Comparison of ENCODE assay signal across 20 cellular contexts in the genomic region with DNA sequence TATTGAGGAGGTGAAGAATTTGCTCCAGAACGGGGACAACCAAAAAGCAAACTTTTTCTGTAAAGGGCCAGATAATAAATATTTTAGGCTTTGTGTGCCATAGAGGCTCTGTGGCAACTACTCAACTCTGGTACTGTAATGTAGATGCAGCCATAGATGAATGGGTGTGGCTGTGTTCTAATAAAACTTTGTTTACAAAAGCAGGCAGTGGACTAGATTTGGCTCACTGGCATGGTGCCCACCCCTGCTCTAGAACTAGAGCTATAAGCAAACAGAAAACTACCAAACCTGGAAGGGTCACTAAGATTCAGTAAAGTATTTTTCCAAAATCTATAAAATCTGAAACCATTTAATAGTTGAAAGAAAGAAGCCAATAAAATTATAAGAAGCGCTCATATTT. TPM values are rescaled to one million over a fixed set of nuclear protein-coding genes. Genes with fewer than 3 reads are reported as not detected.
A peak's percentile ranks its signal among the peaks of the same experiment; 100 is the strongest.
DNase-seq lines count a peak whose midpoint lies in the region; ATAC-seq and TF ChIP-seq lines count a peak whose summit lies in the region.
"Had no signal": no experiment of that assay in that cellular context is flagged by ENCODE, and none has a peak within 500 bp of the region (broad histone marks: within the 10 kb centered on the region; RNA-seq: fewer than 3 reads in every experiment).

No MANE protein-coding gene starts in this region.

- DNase-seq in NCI-H748 (lab: John Stamatoyannopoulos, UW; ENCODE audit: unreplicated experiment) (peak; percentile 31), NCI-H748 treated with DMSO at 0.1 percent for 48 hours (lab: John Stamatoyannopoulos, UW) (no peak), RWPE2 (ENCODE audit: low spot score) (no peak), mucosa of descending colon (peak in 1 of 3 donors; percentile 34), CD14-positive monocyte (ENCODE audit: low spot score) (no peak), occipital lobe (lab: John Stamatoyannopoulos, UW) (no peak)
- DNase-seq: 8988T; CD4-positive, alpha-beta memory T cell; DMS53; EL; NCI-H1417 treated with DMSO at 0.1 percent for 48 hours; NCI-H187 treated with DMSO at 0.1 percent for 48 hours; NCI-H226; NCI-H526; SHP77 treated with DMSO at 0.1 percent for 48 hours; SK-N-SH had no signal

- H3K9me3 Mint-ChIP-seq in CD14-positive monocyte, result peaks cover 0 to 2% (median 0%) of the 10 kb centered on the region in 7 donors
- H3K9me3 Mint-ChIP-seq: CD4-positive, alpha-beta memory T cell had no signal

- H3K4me3 Mint-ChIP-seq in CD14-positive monocyte, result no peak overlapping the region
- H3K4me3 Mint-ChIP-seq: B cell; CD4-positive, alpha-beta memory T cell had no signal

- H3K36me3 ChIP-seq in RWPE2 (ENCODE audit: low read depth) (no peaks in the 10 kb centered on the region), mucosa of descending colon (ENCODE audit: low read depth) (no peaks in the 10 kb centered on the region)

- TF ChIP-seq EP300 in Ishikawa (IDR thresholded peaks at IDR 0.05; ENCODE audit: borderline replicate concordance), result no peak

- no peak for TF ChIP-seq RAD21 in Ishikawa (IDR thresholded peaks at IDR 0.05; ENCODE audit: low read depth)

- intact Hi-C loops in mucosa of descending colon (cut with DNase I, micrococcal nuclease) (no loop called here), CD14-positive monocyte (cut with micrococcal nuclease) (no loop called here)

- no peaks in the 10 kb centered on the region for H3K36me3 Mint-ChIP-seq in CD14-positive monocyte
- H3K36me3 Mint-ChIP-seq: CD4-positive, alpha-beta memory T cell had no signal

- H3K27me3 ChIP-seq in RWPE2 (ENCODE audit: insufficient read depth, poor library complexity, severe bottlenecking), result no peaks in the 10 kb centered on the region

- ATAC-seq in RWPE2 (ENCODE audit: low read depth), result 0 out of 3 replicates have a peak, but pooled peaks have one; percentile 22
- peak; percentile 49 for ATAC-seq in mucosa of descending colon
- ATAC-seq in HG03432 (IDR thresholded peaks at IDR 0.05; ENCODE audit: unreplicated experiment), result no peak
- ATAC-seq: K562 had no signal

- no peaks in the 10 kb centered on the region for H3K9me3 ChIP-seq in RWPE2 (ENCODE audit: severe bottlenecking)
- H3K9me3 ChIP-seq in mucosa of descending colon, result no peaks in the 10 kb centered on the region
- H3K9me3 ChIP-seq: SK-N-SH had no signal

- TF ChIP-seq CTCF in RWPE2 (IDR thresholded peaks at IDR 0.05; ENCODE audit: poor library complexity, severe bottlenecking) (no peak), mucosa of descending colon (IDR thresholded peaks at IDR 0.05) (no peak), CD14-positive monocyte (IDR thresholded peaks at IDR 0.05) (no peak)

- no peak overlapping the region for H3K27ac Mint-ChIP-seq in CD14-positive monocyte
- H3K27ac Mint-ChIP-seq: B cell; CD4-positive, alpha-beta memory T cell had no signal

- H3K4me1 Mint-ChIP-seq in CD14-positive monocyte, result peaks cover 9% of the 10 kb centered on the region
- H3K4me1 Mint-ChIP-seq: B cell; CD4-positive, alpha-beta memory T cell had no signal

- H3K4me3 ChIP-seq in RWPE2 (ENCODE audit: severe bottlenecking) (no peak overlapping the region), mucosa of descending colon (no peak overlapping the region)
- H3K4me3 ChIP-seq: K562 had no signal

- H3K27me3 Mint-ChIP-seq in CD14-positive monocyte (ENCODE audit: low read depth in 3 of 3), result peaks cover 0 to 6% (median 5%) of the 10 kb centered on the region in 3 donors
- H3K27me3 Mint-ChIP-seq: B cell; CD4-positive, alpha-beta memory T cell had no signal

- H3K27ac ChIP-seq in RWPE2 (ENCODE audit: poor library complexity, severe bottlenecking), result peak overlapping the region; percentile 58

- H3K4me1 ChIP-seq in RWPE2 (ENCODE audit: insufficient read depth, poor library complexity, severe bottlenecking) (peaks cover 25% of the 10 kb centered on the region), mucosa of descending colon (ENCODE audit: low read depth) (no peaks in the 10 kb centered on the region)

TF ChIP-seq in Ishikawa, 13 proteins besides CTCF, POLR2A, EP300 and RAD21:
- TF ChIP-seq NFIC (IDR thresholded peaks at IDR 0.05) (peak; percentile 24; the same call in 1 of the 2 replicates), FOXM1 (IDR thresholded peaks at IDR 0.05; ENCODE audit: borderline replicate concordance, low read depth) (no peak)

RNA-seq across cellular contexts. Expression of a gene that starts 24.6 kb away (rescaled TPM):
- total RNA-seq in mucosa of descending colon (10 to 100 TPM; 14.9 to 25.4 (median 15.2) TPM), occipital lobe (78.5 TPM)
- polyA plus RNA-seq in CD14-positive monocyte, result 1 to 10 TPM; 2.2 to 4.5 TPM
